In the genomic region with DNA sequence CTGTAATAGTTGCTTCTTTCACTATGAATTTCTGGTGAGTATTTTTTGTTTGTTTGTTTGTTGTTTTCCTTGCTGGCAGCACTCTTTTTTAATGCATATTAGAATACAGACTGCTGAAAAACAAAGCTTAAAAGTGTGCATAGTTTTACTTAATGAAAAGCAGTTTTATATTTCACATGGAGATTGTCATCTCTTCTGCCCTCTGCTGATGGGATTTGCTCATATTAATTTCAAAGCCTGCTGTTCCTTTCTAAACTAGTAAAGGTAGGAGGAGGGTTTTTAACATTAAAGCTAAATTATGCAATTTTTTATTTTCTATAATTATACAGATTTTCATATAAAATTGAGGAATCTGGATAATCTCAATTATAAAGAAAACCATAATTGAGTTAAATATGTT, we compare ENCODE assay signal across 10 cellular contexts.
A peak's percentile ranks its signal among the peaks of the same experiment; 100 is the strongest.
DNase-seq lines count a peak whose midpoint lies in the region; ATAC-seq and TF ChIP-seq lines count a peak whose summit lies in the region.
"Had no signal": no experiment of that assay in that cellular context is flagged by ENCODE, and none has a peak within 500 bp of the region (broad histone marks: within the 10 kb centered on the region; RNA-seq: fewer than 3 reads in every experiment).

No MANE protein-coding gene starts in this region.

- no peaks in the 10 kb centered on the region; the same call in 1 of the 2 replicates for H3K9me2 ChIP-seq in GM23338 (ENCODE audit: insufficient read depth)

- 0 out of 3 replicates have a peak, but pooled peaks cover 4% of the 10 kb centered on the region for H3K36me3 Mint-ChIP-seq in GM23338 (ENCODE audit: low read depth)
- H3K36me3 Mint-ChIP-seq in immature natural killer cell: no peaks in the 10 kb centered on the region

- peak overlapping the region; percentile 57; the same call in 1 of the 2 replicates for H3K27ac Mint-ChIP-seq in GM23338
- no peak overlapping the region for H3K27ac Mint-ChIP-seq in immature natural killer cell
- H3K27ac Mint-ChIP-seq: activated B cell treated with CpG ODN at 0.5 μM for 24 hours had no signal

- H3K36me3 ChIP-seq in GM23338 (ENCODE audit: insufficient read depth): no peaks in the 10 kb centered on the region
- H3K36me3 ChIP-seq in RWPE2 (ENCODE audit: low read depth): no peaks in the 10 kb centered on the region
- no peaks in the 10 kb centered on the region for H3K36me3 ChIP-seq in prostate gland

- H3K4me1 ChIP-seq in GM23338 (ENCODE audit: insufficient read depth) (no peaks in the 10 kb centered on the region; the same call in 1 of the 2 replicates), RWPE2 (ENCODE audit: insufficient read depth, poor library complexity, severe bottlenecking) (no peaks in the 10 kb centered on the region), foreskin keratinocyte (no peaks in the 10 kb centered on the region), prostate gland (replicated peaks) (no peaks in the 10 kb centered on the region)

- intact Hi-C loops in prostate gland (cut with DNase I): no loop called here

- no peak overlapping the region for H3K4me2 ChIP-seq in GM23338

- 0 out of 3 replicates have a peak, but pooled peaks cover 3% of the 10 kb centered on the region for H3K4me1 Mint-ChIP-seq in GM23338
- no peaks in the 10 kb centered on the region for H3K4me1 Mint-ChIP-seq in immature natural killer cell
- H3K4me1 Mint-ChIP-seq: activated B cell treated with CpG ODN at 0.5 μM for 24 hours had no signal

- H2AFZ ChIP-seq in GM23338: no peak overlapping the region

- H3K4me3 ChIP-seq in GM23338 (no peak overlapping the region), RWPE2 (ENCODE audit: severe bottlenecking) (no peak overlapping the region), prostate gland (no peak overlapping the region)

- H3K79me2 ChIP-seq in GM23338 (replicated peaks; ENCODE audit: insufficient read depth): no peaks in the 10 kb centered on the region

- TF ChIP-seq CTCF in 22Rv1 (IDR thresholded peaks at IDR 0.05) (peak; percentile 59), GM23338 (conservative IDR thresholded peaks at IDR 0.05; ENCODE audit: low read depth in 2 of 2) (peak in 1 of 2 experiments; percentile 33; a peak in 2 of 4 replicates), RWPE2 (IDR thresholded peaks at IDR 0.05; ENCODE audit: poor library complexity, severe bottlenecking) (peak; percentile 62), foreskin keratinocyte (conservative IDR thresholded peaks at IDR 0.05) (peak; percentile 62), prostate gland (IDR thresholded peaks at IDR 0.05) (no peak)

- H3K27me3 Mint-ChIP-seq in GM23338 (ENCODE audit: insufficient read depth, low read depth, poor library complexity) (no peaks in the 10 kb centered on the region), immature natural killer cell (ENCODE audit: low read depth in 3 of 3) (no peaks in the 10 kb centered on the region)
- H3K27me3 Mint-ChIP-seq: activated B cell treated with CpG ODN at 0.5 μM for 24 hours had no signal

- H3K27ac ChIP-seq in 22Rv1 (no peak overlapping the region), GM23338 (ENCODE audit: low read depth) (no peak overlapping the region), RWPE2 (ENCODE audit: poor library complexity, severe bottlenecking) (no peak overlapping the region), foreskin keratinocyte (no peak overlapping the region), prostate gland (no peak overlapping the region)

- no peak for TF ChIP-seq POLR2A in prostate gland (IDR thresholded peaks at IDR 0.05)

- no peak overlapping the region for H3K4me3 Mint-ChIP-seq in GM23338
- no peak overlapping the region for H3K4me3 Mint-ChIP-seq in immature natural killer cell
- H3K4me3 Mint-ChIP-seq: activated B cell treated with CpG ODN at 0.5 μM for 24 hours had no signal

- no peaks in the 10 kb centered on the region for H3K27me3 ChIP-seq in GM23338 (ENCODE audit: insufficient read depth)
- H3K27me3 ChIP-seq in RWPE2 (ENCODE audit: insufficient read depth, poor library complexity, severe bottlenecking): no peaks in the 10 kb centered on the region
- H3K27me3 ChIP-seq in foreskin keratinocyte: no peaks in the 10 kb centered on the region
- no peaks in the 10 kb centered on the region for H3K27me3 ChIP-seq in prostate gland (replicated peaks; ENCODE audit: insufficient read depth)

- no peak for ATAC-seq in GM23338
- ATAC-seq in RWPE2 (ENCODE audit: low read depth): no peak
- ATAC-seq in foreskin keratinocyte: no peak

- no peaks in the 10 kb centered on the region for H3F3A ChIP-seq in GM23338 (replicated peaks; ENCODE audit: low read depth)

- H3K9me3 ChIP-seq in RWPE2 (ENCODE audit: severe bottlenecking) (no peaks in the 10 kb centered on the region), prostate gland (no peaks in the 10 kb centered on the region)

- DNase-seq in GM23338 (ENCODE audit: low spot score) (no peak), RWPE2 (ENCODE audit: low spot score) (no peak), foreskin keratinocyte (peak in 1 of 2 donors; percentile 17), immature natural killer cell (no peak), prostate gland (ENCODE audit: low spot score) (no peak), NCI-H2029 treated with DMSO at 0.1 percent for 48 hours (lab: John Stamatoyannopoulos, UW) (no peak)
- DNase-seq in activated T-cell treated with anti-CD3 and anti-CD28 coated beads, Interleukin-2, amount 50 U/mL, for 48 hours: no peak
- DNase-seq: activated B cell treated with CpG ODN at 0.5 μM for 24 hours, DMS79 treated with DMSO at 0.1 percent for 48 hours had no signal

- H3K9me3 Mint-ChIP-seq in GM23338 (0 out of 3 replicates have a peak, but pooled peaks cover 3% of the 10 kb centered on the region), immature natural killer cell (peaks cover 1 to 6% (median 3%) of the 10 kb centered on the region in 6 donors)
- H3K9me3 Mint-ChIP-seq: activated B cell treated with CpG ODN at 0.5 μM for 24 hours had no signal

- no peaks in the 10 kb centered on the region for H4K20me1 ChIP-seq in GM23338 (replicated peaks; ENCODE audit: insufficient read depth)

TF ChIP-seq in GM23338, 12 proteins besides CTCF, POLR2A, EP300 and RAD21:
- no peak for TF ChIP-seq CREB1 (CRISPR knock-in tag; IDR thresholded peaks at IDR 0.05; ENCODE audit: low read depth)
- no peak for TF ChIP-seq ETS1 (IDR thresholded peaks at IDR 0.05)
- TF ChIP-seq ZNF114 (CRISPR knock-in tag; IDR thresholded peaks at IDR 0.05): no peak
- TF ChIP-seq JUNB (IDR thresholded peaks at IDR 0.05; ENCODE audit: unreplicated experiment): no peak
- TF ChIP-seq ZNF331 (CRISPR knock-in tag; IDR thresholded peaks at IDR 0.05; ENCODE audit: low read depth): no peak
- TF ChIP-seq POLR2AphosphoS5 (IDR thresholded peaks at IDR 0.05; ENCODE audit: low read depth): no peak
- no peak for TF ChIP-seq EZH2 (IDR thresholded peaks at IDR 0.05; ENCODE audit: low read depth, unreplicated experiment)

Comparison
In these comparisons a context has a peak if more than half of its experiments do, and no peak if none do; other contexts are left out.
1. CTCF ChIP-seq: peak in 22Rv1 (single experiment), RWPE2 (single experiment) and foreskin keratinocyte (single experiment); none in prostate gland (0 of 4).